Comparison of ENCODE assay signal across 8 cellular contexts in genomic region chr22:26168934-26169311, GRCh38. TPM values are rescaled to one million over a fixed set of nuclear protein-coding genes. Genes with fewer than 3 reads are reported as not detected.
A peak's percentile ranks its signal among the peaks of the same experiment; 100 is the strongest.
DNase-seq lines count a peak whose midpoint lies in the region; ATAC-seq, FAIRE-seq and TF ChIP-seq lines count a peak whose summit lies in the region.

No MANE protein-coding gene starts in this region.

- H3K9me3 Mint-ChIP-seq in stimulated activated effector memory CD8-positive, alpha-beta T cell treated with anti-CD3 and anti-CD28 coated beads, Interleukin-12 subunit alpha, Interleukin-12 subunit beta, amount 100 ng/mL, for 72 hours: no peaks in the 10 kb centered on the region

- no peak for ATAC-seq in thoracic aorta (ENCODE audit: insufficient number of reproducible peaks, low FRiP score, low read depth)
- ATAC-seq in stimulated activated effector memory CD8-positive, alpha-beta T cell treated with anti-CD3 and anti-CD28 coated beads, Interleukin-12 subunit alpha, Interleukin-12 subunit beta, amount 100 ng/mL, for 72 hours: no peak

- H3K9me3 ChIP-seq in thoracic aorta (no peaks in the 10 kb centered on the region), small intestine (ENCODE audit: control insufficient read depth, low read depth) (no peaks in the 10 kb centered on the region)

- H3K27ac ChIP-seq in cingulate gyrus (ENCODE audit: low read depth, low read length): peak overlapping the region; percentile 65
- H3K27ac ChIP-seq in thoracic aorta: no peak overlapping the region
- H3K27ac ChIP-seq in small intestine (ENCODE audit: low read depth in 1 of 2, low read length in 1 of 2): no peak overlapping the region

- TF ChIP-seq CTCF in thoracic aorta (IDR thresholded peaks at IDR 0.05): no peak

- H3K27me3 ChIP-seq in thoracic aorta (replicated peaks; ENCODE audit: insufficient read depth) (peaks cover 8% of the 10 kb centered on the region), small intestine (ENCODE audit: control insufficient read depth in 2 of 2, insufficient read depth in 2 of 2, low read length in 2 of 2) (peaks cover 14 to 23% of the 10 kb centered on the region in 2 donors)

- FAIRE-seq in small intestine (lab: Jason Lieb, UNC): no peak

- DNase-seq in NCI-H510A treated with DMSO at 0.1 percent for 48 hours (lab: John Stamatoyannopoulos, UW): peak; percentile 39
- DNase-seq in NCI-H510A (lab: John Stamatoyannopoulos, UW): no peak
- peak; percentile 60 for DNase-seq in midbrain (lab: John Stamatoyannopoulos, UW)
- no peak for DNase-seq in thoracic aorta (ENCODE audit: low spot score)
- DNase-seq in small intestine: no peak
- DNase-seq in stimulated activated effector memory CD8-positive, alpha-beta T cell treated with anti-CD3 and anti-CD28 coated beads, Interleukin-12 subunit alpha, Interleukin-12 subunit beta, amount 100 ng/mL, for 72 hours (ENCODE audit: low spot score in 2 of 2): no peak
- DNase-seq in activated effector memory CD4-positive, alpha-beta T cell treated with anti-CD3 and anti-CD28 coated beads, Interleukin-2, amount 50 U/mL, for 16 hours: no peak

- 4 to 5% (median 4%) methylated on average over 14 to 15 of the region's 15 CpGs for WGBS in small intestine, 3 donors

- H3K4me3 ChIP-seq in thoracic aorta: peak overlapping the region; percentile 72
- no peak overlapping the region for H3K4me3 ChIP-seq in small intestine (ENCODE audit: low read depth in 1 of 2, low read length in 2 of 2)

- H3K4me3 Mint-ChIP-seq in stimulated activated effector memory CD8-positive, alpha-beta T cell treated with anti-CD3 and anti-CD28 coated beads, Interleukin-12 subunit alpha, Interleukin-12 subunit beta, amount 100 ng/mL, for 72 hours: no peak overlapping the region

- peaks cover 6% of the 10 kb centered on the region for H3K4me1 Mint-ChIP-seq in stimulated activated effector memory CD8-positive, alpha-beta T cell treated with anti-CD3 and anti-CD28 coated beads, Interleukin-12 subunit alpha, Interleukin-12 subunit beta, amount 100 ng/mL, for 72 hours

- H3K27ac Mint-ChIP-seq in stimulated activated effector memory CD8-positive, alpha-beta T cell treated with anti-CD3 and anti-CD28 coated beads, Interleukin-12 subunit alpha, Interleukin-12 subunit beta, amount 100 ng/mL, for 72 hours: no peak overlapping the region

- H3K36me3 Mint-ChIP-seq in stimulated activated effector memory CD8-positive, alpha-beta T cell treated with anti-CD3 and anti-CD28 coated beads, Interleukin-12 subunit alpha, Interleukin-12 subunit beta, amount 100 ng/mL, for 72 hours: no peaks in the 10 kb centered on the region

- H3K4me1 ChIP-seq in thoracic aorta (ENCODE audit: control insufficient read depth in 1 of 2, low read depth in 2 of 2): peaks cover 3 to 10% of the 10 kb centered on the region in 2 donors
- H3K4me1 ChIP-seq in small intestine (ENCODE audit: control insufficient read depth in 2 of 2, insufficient read depth in 1 of 2, low read depth in 1 of 2, low read length in 1 of 2): no peaks in the 10 kb centered on the region

- H3K36me3 ChIP-seq in thoracic aorta: no peaks in the 10 kb centered on the region
- no peaks in the 10 kb centered on the region for H3K36me3 ChIP-seq in small intestine (ENCODE audit: control insufficient read depth in 2 of 2, insufficient read depth in 2 of 2, low read length in 2 of 2)

RNA-seq across cellular contexts. Expression of gene SEZ6L, which starts 0.3 kb away (rescaled TPM):
- under 1 TPM in 1 of 2 donors, not detected in 1; 0.21 TPM for total RNA-seq in thoracic aorta
- under 1 TPM in 1 of 3 donors, not detected in 2; 0.91 TPM for polyA plus RNA-seq in small intestine

Comparison
In these comparisons a context has a peak if more than half of its experiments do, and no peak if none do; other contexts are left out.
1. DNase-seq: peak in NCI-H510A treated with DMSO at 0.1 percent for 48 hours (single experiment) and midbrain (single experiment); none in NCI-H510A (single experiment), thoracic aorta (single experiment), small intestine (single experiment), stimulated activated effector memory CD8-positive, alpha-beta T cell treated with anti-CD3 and anti-CD28 coated beads, Interleukin-12 subunit alpha, Interleukin-12 subunit beta, amount 100 ng/mL, for 72 hours (0 of 2) and activated effector memory CD4-positive, alpha-beta T cell treated with anti-CD3 and anti-CD28 coated beads, Interleukin-2, amount 50 U/mL, for 16 hours (single experiment).